In the genomic region with DNA sequence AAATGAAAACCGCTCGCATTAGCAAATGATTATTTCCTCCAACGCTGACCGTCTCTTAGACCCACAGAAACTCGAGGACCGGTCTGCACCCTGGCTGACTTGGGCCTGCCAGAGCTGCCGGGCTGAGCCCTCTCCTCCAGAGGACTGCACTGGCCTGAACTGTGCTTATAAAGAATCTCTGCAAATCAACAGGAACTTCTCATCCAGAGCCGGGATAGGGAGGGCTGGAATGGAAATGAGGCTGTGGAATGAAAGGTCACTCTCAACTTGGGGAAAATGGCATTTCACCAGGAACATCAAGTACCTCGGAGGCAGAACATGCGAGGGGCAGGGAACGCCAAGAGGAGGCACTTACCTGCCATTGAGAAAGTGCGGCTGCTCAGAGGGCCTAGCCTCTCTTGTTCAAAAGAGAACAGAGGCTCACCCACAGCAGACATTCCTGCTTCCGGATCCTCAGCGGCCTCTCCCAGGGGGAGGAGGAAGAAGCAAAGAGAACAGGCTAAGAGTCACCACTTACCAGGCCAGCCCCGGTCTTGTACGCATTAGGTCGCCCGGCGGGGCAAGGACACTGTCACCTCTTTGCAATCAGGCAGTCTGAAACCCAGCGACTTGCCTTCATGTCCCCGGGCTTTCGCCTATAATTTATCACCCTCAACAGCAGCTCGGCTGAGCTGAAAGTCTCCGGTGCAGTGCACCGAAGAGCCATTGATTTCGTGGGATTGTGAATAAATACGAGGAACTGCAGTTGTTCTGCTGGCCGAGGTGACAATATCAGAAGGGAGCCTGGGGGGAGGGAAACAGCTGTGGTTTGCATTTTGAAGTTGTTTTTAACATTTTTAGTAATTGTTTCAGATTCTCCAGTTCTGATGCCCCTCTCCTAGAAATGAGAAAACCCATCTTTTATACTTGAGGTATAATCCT, we compare ENCODE assay signal across 8 cellular contexts. TPM values are rescaled to one million over a fixed set of nuclear protein-coding genes. Genes with fewer than 3 reads are reported as not detected.
DNase-seq lines count a peak whose midpoint lies in the region; TF ChIP-seq lines count a peak whose summit lies in the region.

No MANE protein-coding gene starts in this region.

- POLR2A ChIA-PET in OCI-LY7 (lab: Charles Lee), result no interaction called here

- peaks cover 65% of the 10 kb centered on the region for H3K36me3 ChIP-seq in OCI-LY7 (ENCODE audit: insufficient read depth, low read length)

- no peak overlapping the region for H2AFZ ChIP-seq in OCI-LY7 (ENCODE audit: low read length)

- no peak for TF ChIP-seq CTCF in astrocyte of the cerebellum (IDR thresholded peaks at IDR 0.05; ENCODE audit: low read depth, low read length, missing control alignments)
- no peak for TF ChIP-seq CTCF in OCI-LY7 (conservative IDR thresholded peaks at IDR 0.05; ENCODE audit: low read length)

- no TSS peak for BruUV-seq in OCI-LY7 (replicated peaks; lab: Mats Ljungman, UMichigan)

- DNase-seq in DMS79 (lab: John Stamatoyannopoulos, UW), result peak; percentile 54
- DNase-seq in NCI-H2227 treated with DMSO at 0.1 percent for 48 hours (lab: John Stamatoyannopoulos, UW), result peak; percentile 53
- no peak for DNase-seq in astrocyte of the cerebellum (ENCODE audit: low read depth)
- DNase-seq in hippocampal formation (lab: John Stamatoyannopoulos, UW), result peak; percentile 70 to 72
- peak; percentile 85 for DNase-seq in pons (ENCODE audit: low spot score)
- no peak for DNase-seq in OCI-LY7 (ENCODE audit: low spot score)
- DNase-seq in NCI-H82 (lab: John Stamatoyannopoulos, UW), result no peak
- DNase-seq in NCI-H1694 treated with DMSO at 0.1 percent for 48 hours (lab: John Stamatoyannopoulos, UW), result no peak

- H3K4me2 ChIP-seq in OCI-LY7 (ENCODE audit: low read length), result no peak overlapping the region

- no peaks in the 10 kb centered on the region for H3K9me2 ChIP-seq in OCI-LY7 (ENCODE audit: insufficient read depth, low read length)

- H3K4me3 ChIP-seq in astrocyte of the cerebellum (ENCODE audit: low read depth, low read length) (peak overlapping the region; percentile 11), OCI-LY7 (ENCODE audit: low read depth, low read length, poor library complexity, severe bottlenecking) (no peak overlapping the region)

- no peaks in the 10 kb centered on the region for H3K9me3 ChIP-seq in OCI-LY7 (ENCODE audit: low read length)

- in situ Hi-C loops in astrocyte of the cerebellum (cut with HindIII; ENCODE audit: low sequenced_read_pairs), result loop anchor here (5.0 kb wide), 1 partner anchor 53 kb away; no protein-coding TSS in a partner anchor

- H3K79me2 ChIP-seq in OCI-LY7 (ENCODE audit: insufficient read depth, low read depth, low read length), result peaks cover 99% of the 10 kb centered on the region

- H4K20me1 ChIP-seq in OCI-LY7 (ENCODE audit: insufficient read depth, low read length), result no peaks in the 10 kb centered on the region

- CTCF ChIA-PET in OCI-LY7 (lab: Charles Lee; ENCODE audit: unreplicated experiment), result no interaction called here

- H3K27ac ChIP-seq in OCI-LY7 (ENCODE audit: low read depth, low read length, poor library complexity, severe bottlenecking), result no peak overlapping the region

- intact Hi-C loops in OCI-LY7 (cut with micrococcal nuclease; ENCODE audit: unreplicated experiment), result no loop called here

- H3K4me1 ChIP-seq in OCI-LY7 (ENCODE audit: insufficient read depth, low read length, poor library complexity, severe bottlenecking), result peaks cover 20% of the 10 kb centered on the region

RNA-seq across cellular contexts. Expression of a gene that starts 37.6 kb away (rescaled TPM):
- total RNA-seq in OCI-LY7 (2014; rRNA removed; shearing (Covaris generic)), result 26.1 and 30.4 TPM in 2 replicates
- 69.1 and 77.0 TPM in 2 replicates for total RNA-seq in OCI-LY7 (2022)

Comparison
In these comparisons a context has a peak if more than half of its experiments do, and no peak if none do; other contexts are left out.
1. DNase-seq: peak in DMS79 (single experiment), NCI-H2227 treated with DMSO at 0.1 percent for 48 hours (single experiment), hippocampal formation (2 of 2) and pons (single experiment); none in astrocyte of the cerebellum (single experiment), OCI-LY7 (single experiment), NCI-H82 (single experiment) and NCI-H1694 treated with DMSO at 0.1 percent for 48 hours (single experiment).